12 cellular contexts compared by ENCODE assay signal in genomic region chr17:80586464-80587228, GRCh38. TPM values are rescaled to one million over a fixed set of nuclear protein-coding genes. Genes with fewer than 3 reads are reported as not detected.
DNase-seq lines count a peak whose midpoint lies in the region; ATAC-seq, FAIRE-seq and TF ChIP-seq lines count a peak whose summit lies in the region.
"Had no signal": no experiment of that assay in that cellular context is flagged by ENCODE, and none has a peak within 500 bp of the region (broad histone marks: within the 10 kb centered on the region; RNA-seq: fewer than 3 reads in every experiment).

No MANE protein-coding gene starts in this region.

- FAIRE-seq in K562 (lab: Jason Lieb, UNC): no peak

- no peaks in the 10 kb centered on the region for H3K36me3 Mint-ChIP-seq in HFFc6 (ENCODE audit: low read depth)
- H3K36me3 Mint-ChIP-seq in osteocyte (ENCODE audit: unreplicated experiment): peaks cover 1% of the 10 kb centered on the region

- no peak for TF ChIP-seq RAD21 in K562 (CRISPR knock-in tag; conservative IDR thresholded peaks at IDR 0.05 in 1 of 2, IDR thresholded peaks at IDR 0.05 in 1 of 2)

- H3K27me3 Mint-ChIP-seq in HFFc6 (ENCODE audit: insufficient read depth) (no peaks in the 10 kb centered on the region; the same call in 1 of the 2 replicates), osteocyte (ENCODE audit: unreplicated experiment) (no peaks in the 10 kb centered on the region)
- H3K27me3 Mint-ChIP-seq: activated CD4-positive, alpha-beta memory T cell treated with anti-CD3 and anti-CD28 coated beads, Interleukin-2, amount 10 ng/mL, durations not matched to agents 7 days and 5 days; type B pancreatic cell had no signal

- DNase-seq in HFFc6: no peak
- DNase-seq in NCI-H2227 (lab: John Stamatoyannopoulos, UW; ENCODE audit: unreplicated experiment): peak; percentile 44
- no peak for DNase-seq in K562 (ENCODE audit: extremely low read depth in 1 of 4, low spot score in 3 of 4)
- DNase-seq in osteocyte (ENCODE audit: extremely low spot score, unreplicated experiment): no peak
- DNase-seq in NCI-H82 (lab: John Stamatoyannopoulos, UW): no peak
- no peak for DNase-seq in breast epithelium (ENCODE audit: low spot score in 2 of 2)
- DNase-seq: activated CD4-positive, alpha-beta memory T cell treated with anti-CD3 and anti-CD28 coated beads, Interleukin-2, amount 10 ng/mL, durations not matched to agents 7 days and 5 days; posterior cingulate gyrus had no signal

- no peak overlapping the region for H3K9ac ChIP-seq in K562 (ENCODE audit: insufficient read depth in 1 of 2, low read depth in 2 of 2, low read length in 2 of 2)

- 90% methylated on average over 27 of the region's 37 CpGs for WGBS in K562 (ENCODE audit: insufficient coverage, low coverage, missing lambda C conversion rate)

- peaks cover 3% of the 10 kb centered on the region for H3K9me1 ChIP-seq in K562 (ENCODE audit: control insufficient read depth, insufficient read depth, low read length)

- H3K4me3 ChIP-seq in K562: no peak overlapping the region
- H3K4me3 ChIP-seq in breast epithelium: no peak overlapping the region
- H3K4me3 ChIP-seq: lung had no signal

- TF ChIP-seq CTCF in HFFc6 (IDR thresholded peaks at IDR 0.05) (no peak), K562 (IDR thresholded peaks at IDR 0.05 in 2 of 3, conservative IDR thresholded peaks at IDR 0.05 in 1 of 3; ENCODE audit: insufficient read depth in 2 of 3, low read depth in 1 of 3, low read length in 3 of 3) (no peak), osteocyte (IDR thresholded peaks at IDR 0.05) (no peak), breast epithelium (IDR thresholded peaks at IDR 0.05) (no peak)

- CTCF ChIA-PET in K562 (lab: Yijun Ruan, JAX; ENCODE audit: low intra/inter-chr PET ratio): interaction anchor here (0.8 kb wide), 1 partner anchor 12 kb away, joined by 3 read pairs; no protein-coding TSS in a partner anchor

- H3K4me1 ChIP-seq in K562 (replicated peaks in 1 of 2; ENCODE audit: control insufficient read depth in 2 of 2, insufficient read depth in 2 of 2, low read length in 2 of 2) (peaks cover 2 to 14% of the 10 kb centered on the region in 2 experiments; a peak in 4 of 5 replicates), breast epithelium (no peaks in the 10 kb centered on the region)

- POLR2A ChIA-PET in K562 (lab: Yijun Ruan, JAX): interaction anchor here (0.6 to 1.1 kb wide), 3 partner anchors 10 to 42 kb away, joined by 3 to 7 read pairs (median 3); partner anchors contain the start of gene RPTOR

- H3K27ac ChIP-seq in K562 (ENCODE audit: extremely low read depth, low read depth, low read length) (no peak overlapping the region), breast epithelium (peak overlapping the region in 1 of 2 donors; percentile 28)

- H3K36me3 ChIP-seq in K562 (ENCODE audit: control insufficient read depth, insufficient read depth, low read length) (peaks cover 5% of the 10 kb centered on the region; the same call in 2 of the 3 replicates), breast epithelium (no peaks in the 10 kb centered on the region)

- peaks cover 39% of the 10 kb centered on the region for H4K20me1 ChIP-seq in K562 (replicated peaks; ENCODE audit: control insufficient read depth, insufficient read depth, low read length)

- H3K4me1 Mint-ChIP-seq in HFFc6 (ENCODE audit: low read depth): peaks cover 64% of the 10 kb centered on the region
- peaks cover 37% of the 10 kb centered on the region for H3K4me1 Mint-ChIP-seq in osteocyte (ENCODE audit: unreplicated experiment)

- H3K4me2 ChIP-seq in K562 (ENCODE audit: insufficient read depth, low read length): no peak overlapping the region

- TF ChIP-seq POLR2A in K562 (conservative IDR thresholded peaks at IDR 0.05) (no peak), breast epithelium (IDR thresholded peaks at IDR 0.05) (no peak)

- H3K27ac Mint-ChIP-seq in HFFc6 (peak overlapping the region; percentile 95), osteocyte (ENCODE audit: unreplicated experiment) (peak overlapping the region; percentile 44)
- H3K27ac Mint-ChIP-seq: type B pancreatic cell had no signal

- H3K27me3 ChIP-seq in K562 (ENCODE audit: control insufficient read depth in 2 of 2, insufficient read depth in 2 of 2, low read length in 2 of 2) (no peaks in the 10 kb centered on the region), breast epithelium (no peaks in the 10 kb centered on the region)

- no peaks in the 10 kb centered on the region for H3K9me3 Mint-ChIP-seq in HFFc6
- no peaks in the 10 kb centered on the region for H3K9me3 Mint-ChIP-seq in osteocyte (ENCODE audit: unreplicated experiment)
- H3K9me3 Mint-ChIP-seq: activated CD4-positive, alpha-beta memory T cell treated with anti-CD3 and anti-CD28 coated beads, Interleukin-2, amount 10 ng/mL, durations not matched to agents 7 days and 5 days; type B pancreatic cell had no signal

- H2AFZ ChIP-seq in K562 (ENCODE audit: low read depth, low read length): no peak overlapping the region

- H3K4me3 Mint-ChIP-seq in HFFc6: peak overlapping the region; percentile 82; the same call in 1 of the 2 replicates
- peak overlapping the region; percentile 29 for H3K4me3 Mint-ChIP-seq in osteocyte (ENCODE audit: unreplicated experiment)
- H3K4me3 Mint-ChIP-seq: activated CD4-positive, alpha-beta memory T cell treated with anti-CD3 and anti-CD28 coated beads, Interleukin-2, amount 10 ng/mL, durations not matched to agents 7 days and 5 days; type B pancreatic cell had no signal

- ATAC-seq in K562 (no peak), GM21381 (IDR thresholded peaks at IDR 0.05; ENCODE audit: unreplicated experiment) (no peak), GM21423 (IDR thresholded peaks at IDR 0.05; ENCODE audit: unreplicated experiment) (no peak)

- peaks cover 86% of the 10 kb centered on the region for H3K79me2 ChIP-seq in K562 (ENCODE audit: control insufficient read depth, insufficient read depth, low read length)

- BruUV-seq in K562 (replicated peaks; lab: Mats Ljungman, UMichigan): no TSS peak

- H3K9me3 ChIP-seq in K562 (replicated peaks; ENCODE audit: control insufficient read depth, insufficient read depth, low read depth, low read length): no peaks in the 10 kb centered on the region
- no peaks in the 10 kb centered on the region for H3K9me3 ChIP-seq in breast epithelium

- in situ Hi-C loops in K562 (cut with MboI): no loop called here

- intact Hi-C loops in K562 (cut with micrococcal nuclease): no loop called here
- intact Hi-C loops in breast epithelium (cut with DNase I; ENCODE audit: low total_unique reads): no loop called here

- no peak for TF ChIP-seq EP300 in K562 (IDR thresholded peaks at IDR 0.05; ENCODE audit: low read length)

TF ChIP-seq in K562, 482 proteins besides CTCF, POLR2A, EP300 and RAD21 (continues in another document):
- no peak for TF ChIP-seq THRAP3 (IDR thresholded peaks at IDR 0.05; ENCODE audit: borderline replicate concordance)
- no peak for TF ChIP-seq CC2D1A (IDR thresholded peaks at IDR 0.05)
- TF ChIP-seq, protein P1, sequence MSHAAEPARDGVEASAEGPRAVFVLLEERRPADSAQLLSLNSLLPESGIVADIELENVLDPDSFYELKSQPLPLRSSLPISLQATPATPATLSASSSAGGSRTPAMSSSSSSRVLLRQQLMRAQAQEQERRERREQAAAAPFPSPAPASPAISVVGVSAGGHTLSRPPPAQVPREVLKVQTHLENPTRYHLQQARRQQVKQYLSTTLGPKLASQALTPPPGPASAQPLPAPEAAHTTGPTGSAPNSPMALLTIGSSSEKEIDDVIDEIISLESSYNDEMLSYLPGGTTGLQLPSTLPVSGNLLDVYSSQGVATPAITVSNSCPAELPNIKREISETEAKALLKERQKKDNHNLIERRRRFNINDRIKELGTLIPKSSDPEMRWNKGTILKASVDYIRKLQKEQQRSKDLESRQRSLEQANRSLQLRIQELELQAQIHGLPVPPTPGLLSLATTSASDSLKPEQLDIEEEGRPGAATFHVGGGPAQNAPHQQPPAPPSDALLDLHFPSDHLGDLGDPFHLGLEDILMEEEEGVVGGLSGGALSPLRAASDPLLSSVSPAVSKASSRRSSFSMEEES (CRISPR knock-in tag; IDR thresholded peaks at IDR 0.05): no peak
- TF ChIP-seq FIP1L1 (IDR thresholded peaks at IDR 0.05; ENCODE audit: low read depth, low read length, poor library complexity, severe bottlenecking): no peak

RNA-seq across cellular contexts. Expression of gene RPTOR, which starts 42.0 kb away (rescaled TPM):
- total RNA-seq in HFFc6 (2021; fragmentation: NEBNext Ultra II Directional; extraction: Animal tissue kit (Norgen Biotek cat#: 25700)): 10 to 100 TPM; 34.4 to 39.2 (median 35.5) TPM
- total RNA-seq in K562 (2011; cell fraction: chromatin; rRNA removed; ENCODE audit: low replicate concordance): 170 and 226 TPM in 2 replicates
- 113 and 116 TPM in 2 replicates for total RNA-seq in K562 (2011; cell fraction: nucleolus; rRNA removed)
- 108 and 117 TPM in 2 replicates for total RNA-seq in K562 (2011; cell fraction: nucleoplasm; rRNA removed)
- total RNA-seq in K562 (2014; rRNA removed) (18.6 and 19.1 TPM in 2 replicates), K562 (2014; rRNA removed; fragmentation: Illumina TruSeq; extraction: Trizol) (10.2 and 10.4 TPM in 2 replicates), K562 (2015; rRNA removed; fragmentation: Illumina TruSeq; extraction: Trizol) (9.5 and 10.7 TPM in 2 replicates), K562 (2021) (46.1 and 54.1 TPM in 2 replicates), osteocyte (36.0 and 37.1 TPM in 2 replicates), breast epithelium (10 to 100 TPM; 21.4 to 27.5 (median 23.6) TPM)
- polyA plus RNA-seq in K562 (2011; rRNA removed) (4.4 and 7.2 TPM in 2 replicates), K562 (2014; fragmentation: Illumina TruSeq; extraction: Trizol) (11.7 and 16.8 TPM in 2 replicates), K562 (2014; fragmentation: Nextera tagmentation; extraction: Ambion mirVana) (under 1 TPM; 0.24 to 0.35 TPM), K562 (2014; rRNA removed) (10.7 and 14.7 TPM in 2 replicates)
- polyA plus RNA-seq in K562 (2011; cell fraction: cytosol; rRNA removed): 4.5 and 7.5 TPM in 2 replicates
- polyA plus RNA-seq in K562 (2011; cell fraction: nucleus; rRNA removed): 23.2 and 25.8 TPM in 2 replicates
- polyA plus RNA-seq in K562 (2012): 19.9 and 23.1 TPM in 2 replicates
- 16.6 and 17.9 TPM in 2 replicates for polyA minus RNA-seq in K562 (2011; rRNA and poly(A)+ RNA removed)
- polyA minus RNA-seq in K562 (2011; cell fraction: cytosol; rRNA and poly(A)+ RNA removed): 21.9 and 26.8 TPM in 2 replicates
- polyA minus RNA-seq in K562 (2011; cell fraction: nucleus; rRNA and poly(A)+ RNA removed): 43.2 and 63.5 TPM in 2 replicates
